Comparison of ENCODE assay signal across 8 cellular contexts in genomic region chr11:9759519-9760179, GRCh38.
A peak's percentile ranks its signal among the peaks of the same experiment; 100 is the strongest.
DNase-seq lines count a peak whose midpoint lies in the region; ATAC-seq and TF ChIP-seq lines count a peak whose summit lies in the region.

No MANE protein-coding gene starts in this region.

- peak overlapping the region; percentile 36 for H2AK5ac ChIP-seq in neuronal stem cell (ENCODE audit: low read depth, low read length)

- intact Hi-C loops in esophagus muscularis mucosa (cut with DNase I) = loop anchor here (5.0 to 10.0 kb wide), 5 partner anchors 43 to 548 kb away; partner anchors contain the start of gene ADM

- peak overlapping the region; percentile 99 for H3K27ac Mint-ChIP-seq in activated T-cell treated with anti-CD3 and anti-CD28 coated beads, Interleukin-2, amount 50 U/mL, for 24 hours

- H3K9me3 Mint-ChIP-seq in activated T-cell treated with anti-CD3 and anti-CD28 coated beads, Interleukin-2, amount 50 U/mL, for 24 hours = no peaks in the 10 kb centered on the region

- H3K4me3 Mint-ChIP-seq in activated T-cell treated with anti-CD3 and anti-CD28 coated beads, Interleukin-2, amount 50 U/mL, for 24 hours = peak overlapping the region; percentile 88

- H3K4me1 ChIP-seq in esophagus muscularis mucosa (peaks cover 41 to 55% (median 46%) of the 10 kb centered on the region in 4 donors), neuronal stem cell (ENCODE audit: control insufficient read depth in 2 of 2, insufficient read depth in 1 of 2, low read depth in 1 of 2, low read length in 2 of 2) (peaks cover 12% of the 10 kb centered on the region in 2 donors)

- H3K18ac ChIP-seq in neuronal stem cell (ENCODE audit: low read length) = peak overlapping the region; percentile 24

- peak overlapping the region; percentile 5 for H2BK15ac ChIP-seq in neuronal stem cell (ENCODE audit: low read length)

- no peak overlapping the region for H4K8ac ChIP-seq in neuronal stem cell (ENCODE audit: low read depth, low read length)

- H3K27me3 Mint-ChIP-seq in activated T-cell treated with anti-CD3 and anti-CD28 coated beads, Interleukin-2, amount 50 U/mL, for 24 hours = no peaks in the 10 kb centered on the region

- TF ChIP-seq EP300 in esophagus muscularis mucosa (IDR thresholded peaks at IDR 0.05) = no peak

- DNase-seq in NCI-H2227 (lab: John Stamatoyannopoulos, UW; ENCODE audit: unreplicated experiment) = peak; percentile 10
- DNase-seq in NCI-H2227 treated with DMSO at 0.1 percent for 48 hours (lab: John Stamatoyannopoulos, UW) = no peak
- peak; percentile 10 for DNase-seq in OCI-M1 (lab: John Stamatoyannopoulos, UW)
- peak; percentile 90 for DNase-seq in activated T-cell treated with anti-CD3 and anti-CD28 coated beads, Interleukin-2, amount 50 U/mL, for 24 hours
- peak; percentile 95 for DNase-seq in esophagus muscularis mucosa (ENCODE audit: extremely low spot score)
- no peak for DNase-seq in neuronal stem cell (ENCODE audit: low spot score)
- DNase-seq in stromal cell of bone marrow (ENCODE audit: low read depth) = peak; percentile 98

- H3K23ac ChIP-seq in neuronal stem cell (ENCODE audit: low read depth, low read length, poor library complexity) = peak overlapping the region; percentile 48

- H3K9ac ChIP-seq in neuronal stem cell (ENCODE audit: low read depth, low read length, poor library complexity) = peak overlapping the region; percentile 63

- ATAC-seq in HG03342 (IDR thresholded peaks at IDR 0.05; ENCODE audit: unreplicated experiment) = peak; percentile 41

- no peak overlapping the region for H4K91ac ChIP-seq in neuronal stem cell (ENCODE audit: low read depth, low read length, poor library complexity)

- no peak overlapping the region for H3K4ac ChIP-seq in neuronal stem cell (ENCODE audit: low read length)

- peak overlapping the region; percentile 68 to 82 (median 78) for H3K4me3 ChIP-seq in esophagus muscularis mucosa
- no peak overlapping the region for H3K4me3 ChIP-seq in neuronal stem cell (ENCODE audit: low read length in 2 of 2)

- TF ChIP-seq POLR2A in esophagus muscularis mucosa (IDR thresholded peaks at IDR 0.05; ENCODE audit: low read depth) = no peak

- no peak overlapping the region for H2BK5ac ChIP-seq in neuronal stem cell (ENCODE audit: low read length)

- H3K36me3 Mint-ChIP-seq in activated T-cell treated with anti-CD3 and anti-CD28 coated beads, Interleukin-2, amount 50 U/mL, for 24 hours (ENCODE audit: low read depth) = peaks cover 13% of the 10 kb centered on the region

- H3K27me3 ChIP-seq in esophagus muscularis mucosa (no peaks in the 10 kb centered on the region), neuronal stem cell (ENCODE audit: control insufficient read depth in 3 of 3, insufficient read depth in 3 of 3, low read depth in 1 of 3, low read length in 3 of 3) (no peaks in the 10 kb centered on the region)

- 47% methylated on average over 9 of the region's 9 CpGs for WGBS in esophagus muscularis mucosa
- WGBS in neuronal stem cell (ENCODE audit: extremely low coverage in 2 of 2, insufficient read length in 2 of 2, insufficient replicate concordance in 1 of 2), 2 donors = no CpG with 5 or more reads among the region's 9 CpGs

- H3K4me1 Mint-ChIP-seq in activated T-cell treated with anti-CD3 and anti-CD28 coated beads, Interleukin-2, amount 50 U/mL, for 24 hours (ENCODE audit: low read depth) = peaks cover 51% of the 10 kb centered on the region

- H2BK120ac ChIP-seq in neuronal stem cell (ENCODE audit: low read depth, low read length) = no peak overlapping the region

- no peaks in the 10 kb centered on the region for H3K9me3 ChIP-seq in esophagus muscularis mucosa
- H3K9me3 ChIP-seq in neuronal stem cell (replicated peaks in 1 of 2; ENCODE audit: control insufficient read depth in 2 of 2, insufficient read depth in 1 of 2, low read depth in 1 of 2, low read length in 2 of 2) = no peaks in the 10 kb centered on the region

- no peak overlapping the region for H2BK12ac ChIP-seq in neuronal stem cell (ENCODE audit: low read length)

- no peaks in the 10 kb centered on the region for H3K36me3 ChIP-seq in esophagus muscularis mucosa
- no peaks in the 10 kb centered on the region for H3K36me3 ChIP-seq in neuronal stem cell (replicated peaks in 1 of 2; ENCODE audit: control insufficient read depth in 2 of 2, insufficient read depth in 2 of 2, low read length in 2 of 2)

- peak overlapping the region; percentile 2 for H3K14ac ChIP-seq in neuronal stem cell (ENCODE audit: low read length)

- no peaks in the 10 kb centered on the region for H3K79me1 ChIP-seq in neuronal stem cell (ENCODE audit: low read depth, low read length)

- H2AFZ ChIP-seq in neuronal stem cell (ENCODE audit: low read length) = no peak overlapping the region

- TF ChIP-seq CTCF in esophagus muscularis mucosa (IDR thresholded peaks at IDR 0.05) = no peak

- no peak overlapping the region for H3K4me2 ChIP-seq in neuronal stem cell (ENCODE audit: insufficient read depth, low read length, poor library complexity, severe bottlenecking)

- H3K27ac ChIP-seq in esophagus muscularis mucosa (replicated peaks in 1 of 4) = peak overlapping the region; percentile 86 to 94 (median 91)
- H3K27ac ChIP-seq in neuronal stem cell (replicated peaks; ENCODE audit: low read length) = no peak overlapping the region

Comparison
In these comparisons a context has a peak if more than half of its experiments do, and no peak if none do; other contexts are left out.
1. DNase-seq: peak in NCI-H2227 (single experiment), OCI-M1 (single experiment), activated T-cell treated with anti-CD3 and anti-CD28 coated beads, Interleukin-2, amount 50 U/mL, for 24 hours (single experiment), esophagus muscularis mucosa (single experiment) and stromal cell of bone marrow (single experiment); none in NCI-H2227 treated with DMSO at 0.1 percent for 48 hours (single experiment) and neuronal stem cell (single experiment).
2. H3K4me3 ChIP-seq: peak in esophagus muscularis mucosa (4 of 4); none in neuronal stem cell (0 of 2).